1 cellular context compared by ENCODE assay signal in the genomic region with DNA sequence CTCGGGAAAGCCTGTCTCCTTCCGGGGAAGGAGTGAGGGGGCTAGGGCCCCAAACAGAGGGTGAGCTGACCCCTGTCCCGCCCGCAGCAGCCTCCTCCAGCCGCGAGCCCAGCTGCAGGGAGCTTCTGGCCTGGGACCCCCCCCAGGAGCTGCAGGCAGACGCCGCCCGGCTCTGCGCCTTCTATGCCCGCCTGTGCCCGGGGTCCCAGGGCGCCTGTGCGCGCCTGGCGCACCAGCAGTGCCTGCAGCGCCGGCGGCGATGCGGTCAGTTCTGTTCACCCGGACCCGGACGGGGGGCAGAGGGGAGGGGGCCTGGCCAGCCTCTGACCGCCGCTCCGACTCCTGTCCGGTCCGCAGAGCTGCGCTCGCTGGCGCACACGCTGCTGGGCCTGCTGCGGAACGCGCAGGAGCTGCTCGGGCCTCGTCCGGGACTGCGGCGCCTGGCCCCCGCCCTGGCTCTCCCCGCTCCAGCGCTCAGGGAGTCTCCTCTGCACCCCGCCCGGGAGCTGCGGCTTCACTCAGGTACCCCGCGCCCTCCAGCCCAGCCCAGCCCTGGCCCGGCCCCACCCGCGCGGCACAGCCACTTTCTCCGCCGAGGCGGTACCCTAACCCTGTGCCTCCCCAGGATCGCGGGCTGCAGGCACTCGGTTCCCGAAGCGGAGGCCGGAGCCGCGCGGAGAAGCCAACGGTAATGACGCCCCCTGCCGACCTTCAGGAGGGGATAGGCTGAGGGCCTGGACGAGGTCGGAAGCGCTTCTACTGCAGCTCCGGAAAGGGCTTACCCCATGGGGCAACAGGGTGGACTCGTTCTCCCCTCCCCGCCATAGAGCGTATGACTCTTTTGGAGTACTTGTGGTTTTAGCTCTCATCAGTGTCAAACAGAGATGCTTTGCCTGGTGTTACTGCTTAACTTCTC.
A peak's percentile ranks its signal among the peaks of the same experiment; 100 is the strongest.
TF ChIP-seq lines count a peak whose summit lies in the region.

No MANE protein-coding gene starts in this region.

TF ChIP-seq in HepG2, 621 proteins besides CTCF, POLR2A, EP300 and RAD21 (continued from another document):
- TF ChIP-seq, protein P1, sequence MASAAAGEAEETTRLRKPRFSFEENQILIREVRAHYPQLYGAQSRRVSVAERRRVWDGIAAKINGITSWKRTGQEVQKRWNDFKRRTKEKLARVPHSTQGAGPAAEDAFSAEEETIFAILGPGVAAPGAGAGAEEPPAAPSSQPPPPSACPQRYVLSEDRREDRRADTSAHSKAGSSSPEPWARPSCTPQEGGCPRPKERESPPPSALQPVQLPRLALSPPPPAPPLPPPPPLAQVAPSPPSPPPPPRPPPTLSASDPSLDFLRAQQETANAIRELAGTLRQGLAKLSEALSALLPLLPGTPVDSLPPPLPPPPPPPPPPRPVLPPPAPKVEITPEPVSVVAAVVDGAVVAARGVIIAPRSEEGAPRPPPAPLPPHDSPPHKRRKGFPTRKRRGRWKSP (CRISPR knock-in tag; IDR thresholded peaks at IDR 0.05), result peak; percentile 92
- TF ChIP-seq CHD4 (IDR thresholded peaks at IDR 0.05; ENCODE audit: borderline replicate concordance, low read length) (no peak), ZFY (CRISPR knock-in tag; IDR thresholded peaks at IDR 0.05) (peak; percentile 59; the same call in 1 of the 2 replicates), ZNF33B (CRISPR knock-in tag; IDR thresholded peaks at IDR 0.05) (no peak), SCMH1 (CRISPR knock-in tag; IDR thresholded peaks at IDR 0.05; ENCODE audit: borderline replicate concordance) (no peak), ZNF460 (CRISPR knock-in tag; IDR thresholded peaks at IDR 0.05; ENCODE audit: borderline replicate concordance) (no peak), ZBTB20 (CRISPR knock-in tag; IDR thresholded peaks at IDR 0.05; ENCODE audit: borderline replicate concordance, low read depth) (no peak), ZNF776 (CRISPR knock-in tag; IDR thresholded peaks at IDR 0.05) (no peak; the same call in 1 of the 2 replicates), SUZ12 (IDR thresholded peaks at IDR 0.05; ENCODE audit: low read depth, low read length) (no peak), THAP9 (CRISPR knock-in tag; IDR thresholded peaks at IDR 0.05; ENCODE audit: borderline replicate concordance) (no peak), AKAP8 (CRISPR knock-in tag; IDR thresholded peaks at IDR 0.05) (0 out of 2 replicates have a peak, but pooled peaks have one; percentile 30), ELF3 (CRISPR knock-in tag; IDR thresholded peaks at IDR 0.05) (no peak), MTA1 (CRISPR knock-in tag; IDR thresholded peaks at IDR 0.05; ENCODE audit: borderline replicate concordance) (peak; percentile 39; the same call in 1 of the 2 replicates), ETS1 (CRISPR knock-in tag; IDR thresholded peaks at IDR 0.05) (no peak), CHD2 (IDR thresholded peaks at IDR 0.05; ENCODE audit: low read depth, low read length) (no peak), ZBTB26 (CRISPR knock-in tag; IDR thresholded peaks at IDR 0.05; ENCODE audit: borderline replicate concordance) (no peak), STAG1 (CRISPR knock-in tag; IDR thresholded peaks at IDR 0.05) (peak; percentile 43), ZNF136 (CRISPR knock-in tag; IDR thresholded peaks at IDR 0.05; ENCODE audit: low read depth) (no peak), CAMTA2 (CRISPR knock-in tag; IDR thresholded peaks at IDR 0.05; ENCODE audit: borderline replicate concordance) (no peak), PRDM10 (CRISPR knock-in tag; IDR thresholded peaks at IDR 0.05; ENCODE audit: low read depth) (no peak), ZNF749 (CRISPR knock-in tag; IDR thresholded peaks at IDR 0.05; ENCODE audit: borderline replicate concordance) (no peak), SMARCC2 (IDR thresholded peaks at IDR 0.05) (no peak), ZNF343 (CRISPR knock-in tag; IDR thresholded peaks at IDR 0.05) (no peak), U2AF1 (optimal IDR thresholded peaks at IDR 0.05; ENCODE audit: low read depth, low read length) (no peak), AGO2 (optimal IDR thresholded peaks at IDR 0.05; ENCODE audit: low read depth, low read length) (no peak), FOXO1 (CRISPR knock-in tag; IDR thresholded peaks at IDR 0.05) (no peak), KMT2B (CRISPR knock-in tag; IDR thresholded peaks at IDR 0.05) (no peak), NFRKB (IDR thresholded peaks at IDR 0.05) (no peak)
- TF ChIP-seq, protein P2, sequence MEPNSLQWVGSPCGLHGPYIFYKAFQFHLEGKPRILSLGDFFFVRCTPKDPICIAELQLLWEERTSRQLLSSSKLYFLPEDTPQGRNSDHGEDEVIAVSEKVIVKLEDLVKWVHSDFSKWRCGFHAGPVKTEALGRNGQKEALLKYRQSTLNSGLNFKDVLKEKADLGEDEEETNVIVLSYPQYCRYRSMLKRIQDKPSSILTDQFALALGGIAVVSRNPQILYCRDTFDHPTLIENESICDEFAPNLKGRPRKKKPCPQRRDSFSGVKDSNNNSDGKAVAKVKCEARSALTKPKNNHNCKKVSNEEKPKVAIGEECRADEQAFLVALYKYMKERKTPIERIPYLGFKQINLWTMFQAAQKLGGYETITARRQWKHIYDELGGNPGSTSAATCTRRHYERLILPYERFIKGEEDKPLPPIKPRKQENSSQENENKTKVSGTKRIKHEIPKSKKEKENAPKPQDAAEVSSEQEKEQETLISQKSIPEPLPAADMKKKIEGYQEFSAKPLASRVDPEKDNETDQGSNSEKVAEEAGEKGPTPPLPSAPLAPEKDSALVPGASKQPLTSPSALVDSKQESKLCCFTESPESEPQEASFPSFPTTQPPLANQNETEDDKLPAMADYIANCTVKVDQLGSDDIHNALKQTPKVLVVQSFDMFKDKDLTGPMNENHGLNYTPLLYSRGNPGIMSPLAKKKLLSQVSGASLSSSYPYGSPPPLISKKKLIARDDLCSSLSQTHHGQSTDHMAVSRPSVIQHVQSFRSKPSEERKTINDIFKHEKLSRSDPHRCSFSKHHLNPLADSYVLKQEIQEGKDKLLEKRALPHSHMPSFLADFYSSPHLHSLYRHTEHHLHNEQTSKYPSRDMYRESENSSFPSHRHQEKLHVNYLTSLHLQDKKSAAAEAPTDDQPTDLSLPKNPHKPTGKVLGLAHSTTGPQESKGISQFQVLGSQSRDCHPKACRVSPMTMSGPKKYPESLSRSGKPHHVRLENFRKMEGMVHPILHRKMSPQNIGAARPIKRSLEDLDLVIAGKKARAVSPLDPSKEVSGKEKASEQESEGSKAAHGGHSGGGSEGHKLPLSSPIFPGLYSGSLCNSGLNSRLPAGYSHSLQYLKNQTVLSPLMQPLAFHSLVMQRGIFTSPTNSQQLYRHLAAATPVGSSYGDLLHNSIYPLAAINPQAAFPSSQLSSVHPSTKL (CRISPR knock-in tag; IDR thresholded peaks at IDR 0.05), result no peak
- TF ChIP-seq, protein P3, sequence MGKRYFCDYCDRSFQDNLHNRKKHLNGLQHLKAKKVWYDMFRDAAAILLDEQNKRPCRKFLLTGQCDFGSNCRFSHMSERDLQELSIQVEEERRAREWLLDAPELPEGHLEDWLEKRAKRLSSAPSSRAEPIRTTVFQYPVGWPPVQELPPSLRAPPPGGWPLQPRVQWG (CRISPR knock-in tag; IDR thresholded peaks at IDR 0.05; ENCODE audit: borderline replicate concordance, low read depth), result no peak
- TF ChIP-seq, protein P4, sequence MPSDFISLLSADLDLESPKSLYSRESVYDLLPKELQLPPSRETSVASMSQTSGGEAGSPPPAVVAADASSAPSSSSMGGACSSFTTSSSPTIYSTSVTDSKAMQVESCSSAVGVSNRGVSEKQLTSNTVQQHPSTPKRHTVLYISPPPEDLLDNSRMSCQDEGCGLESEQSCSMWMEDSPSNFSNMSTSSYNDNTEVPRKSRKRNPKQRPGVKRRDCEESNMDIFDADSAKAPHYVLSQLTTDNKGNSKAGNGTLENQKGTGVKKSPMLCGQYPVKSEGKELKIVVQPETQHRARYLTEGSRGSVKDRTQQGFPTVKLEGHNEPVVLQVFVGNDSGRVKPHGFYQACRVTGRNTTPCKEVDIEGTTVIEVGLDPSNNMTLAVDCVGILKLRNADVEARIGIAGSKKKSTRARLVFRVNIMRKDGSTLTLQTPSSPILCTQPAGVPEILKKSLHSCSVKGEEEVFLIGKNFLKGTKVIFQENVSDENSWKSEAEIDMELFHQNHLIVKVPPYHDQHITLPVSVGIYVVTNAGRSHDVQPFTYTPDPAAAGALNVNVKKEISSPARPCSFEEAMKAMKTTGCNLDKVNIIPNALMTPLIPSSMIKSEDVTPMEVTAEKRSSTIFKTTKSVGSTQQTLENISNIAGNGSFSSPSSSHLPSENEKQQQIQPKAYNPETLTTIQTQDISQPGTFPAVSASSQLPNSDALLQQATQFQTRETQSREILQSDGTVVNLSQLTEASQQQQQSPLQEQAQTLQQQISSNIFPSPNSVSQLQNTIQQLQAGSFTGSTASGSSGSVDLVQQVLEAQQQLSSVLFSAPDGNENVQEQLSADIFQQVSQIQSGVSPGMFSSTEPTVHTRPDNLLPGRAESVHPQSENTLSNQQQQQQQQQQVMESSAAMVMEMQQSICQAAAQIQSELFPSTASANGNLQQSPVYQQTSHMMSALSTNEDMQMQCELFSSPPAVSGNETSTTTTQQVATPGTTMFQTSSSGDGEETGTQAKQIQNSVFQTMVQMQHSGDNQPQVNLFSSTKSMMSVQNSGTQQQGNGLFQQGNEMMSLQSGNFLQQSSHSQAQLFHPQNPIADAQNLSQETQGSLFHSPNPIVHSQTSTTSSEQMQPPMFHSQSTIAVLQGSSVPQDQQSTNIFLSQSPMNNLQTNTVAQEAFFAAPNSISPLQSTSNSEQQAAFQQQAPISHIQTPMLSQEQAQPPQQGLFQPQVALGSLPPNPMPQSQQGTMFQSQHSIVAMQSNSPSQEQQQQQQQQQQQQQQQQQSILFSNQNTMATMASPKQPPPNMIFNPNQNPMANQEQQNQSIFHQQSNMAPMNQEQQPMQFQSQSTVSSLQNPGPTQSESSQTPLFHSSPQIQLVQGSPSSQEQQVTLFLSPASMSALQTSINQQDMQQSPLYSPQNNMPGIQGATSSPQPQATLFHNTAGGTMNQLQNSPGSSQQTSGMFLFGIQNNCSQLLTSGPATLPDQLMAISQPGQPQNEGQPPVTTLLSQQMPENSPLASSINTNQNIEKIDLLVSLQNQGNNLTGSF (CRISPR knock-in tag; IDR thresholded peaks at IDR 0.05), result no peak
